9 cellular contexts compared by ENCODE assay signal in the genomic region with DNA sequence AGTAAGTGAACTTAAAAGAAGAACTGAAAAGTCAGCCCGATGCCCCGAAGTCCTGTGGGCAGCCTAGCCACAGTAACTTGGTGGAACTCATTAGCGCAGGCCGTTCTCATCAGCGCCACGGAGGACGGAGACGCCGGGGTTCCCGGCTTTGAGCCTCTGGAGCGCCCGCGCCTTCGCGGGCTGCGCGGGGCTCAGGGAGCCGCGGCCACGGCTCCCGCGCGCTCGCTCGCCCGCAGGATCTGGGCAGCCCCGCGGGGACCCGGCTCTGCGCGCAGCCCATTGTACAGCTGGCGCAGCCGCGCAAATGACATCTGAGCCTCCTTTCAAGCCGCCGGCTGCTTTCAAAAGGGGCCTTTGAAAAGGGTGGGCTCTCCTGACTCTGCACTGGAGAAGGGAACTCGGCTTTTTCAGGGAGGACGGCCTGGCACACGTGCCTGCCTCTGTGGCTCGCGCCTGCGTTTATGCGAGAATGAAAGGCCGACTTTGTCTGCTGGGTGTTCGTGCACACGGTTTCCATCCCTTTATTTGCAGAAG.
DNase-seq lines count a peak whose midpoint lies in the region.
"Had no signal": no experiment of that assay in that cellular context is flagged by ENCODE, and none has a peak within 500 bp of the region (broad histone marks: within the 10 kb centered on the region; RNA-seq: fewer than 3 reads in every experiment).

No MANE protein-coding gene starts in this region.

- peak overlapping the region; percentile 79 for H3K4me3 ChIP-seq in adipocyte (ENCODE audit: low read length)

- peaks cover 4% of the 10 kb centered on the region for H3K27me3 ChIP-seq in adipocyte (replicated peaks; ENCODE audit: control insufficient read depth, insufficient read depth, low read length)

- H3K4me1 ChIP-seq in adipocyte (ENCODE audit: control insufficient read depth, insufficient read depth, low read length), result no peaks in the 10 kb centered on the region

- H3K9me3 ChIP-seq in adipocyte (ENCODE audit: control insufficient read depth, low read length), result no peaks in the 10 kb centered on the region

- no peaks in the 10 kb centered on the region for H3K36me3 ChIP-seq in adipocyte (ENCODE audit: control insufficient read depth, insufficient read depth, low read length, severe bottlenecking)

- H3K9ac ChIP-seq in adipocyte (ENCODE audit: low read length), result peak overlapping the region; percentile 65

- DNase-seq in NCI-H82 (lab: John Stamatoyannopoulos, UW), result peak; percentile 56
- no peak for DNase-seq in NCI-H82 treated with DMSO at 0.1 percent for 48 hours (lab: John Stamatoyannopoulos, UW; ENCODE audit: unreplicated experiment)
- DNase-seq in adipocyte (ENCODE audit: low read depth), result peak; percentile 23
- peak; percentile 37 for DNase-seq in iPS-NIHi7 (ENCODE audit: extremely low spot score)
- peak in 42 of 49 donors; percentile 2 to 69 (median 39) for DNase-seq in substantia nigra (lab: John Stamatoyannopoulos, UW)
- DNase-seq in activated CD8-positive, alpha-beta memory T cell treated with anti-CD3 and anti-CD28 coated beads, Interleukin-2, amount 50 U/mL, for 48 hours, result no peak
- no peak for DNase-seq in central memory CD4-positive, alpha-beta T cell
- no peak for DNase-seq in activated CD8-positive, alpha-beta memory T cell treated with anti-CD3 and anti-CD28 coated beads, Interleukin-2, amount 50 U/mL, for 4 hours

- H3K27ac ChIP-seq in substantia nigra (ENCODE audit: low read depth, low read length, poor library complexity, severe bottlenecking), result peak overlapping the region; percentile 40
- H3K27ac ChIP-seq: C4-2B had no signal

Comparison
In these comparisons a context has a peak if more than half of its experiments do, and no peak if none do; other contexts are left out.
1. DNase-seq: peak in NCI-H82 (single experiment), adipocyte (single experiment), iPS-NIHi7 (single experiment) and substantia nigra (42 of 49); none in NCI-H82 treated with DMSO at 0.1 percent for 48 hours (single experiment), activated CD8-positive, alpha-beta memory T cell treated with anti-CD3 and anti-CD28 coated beads, Interleukin-2, amount 50 U/mL, for 48 hours (single experiment), central memory CD4-positive, alpha-beta T cell (single experiment) and activated CD8-positive, alpha-beta memory T cell treated with anti-CD3 and anti-CD28 coated beads, Interleukin-2, amount 50 U/mL, for 4 hours (single experiment).